17 cellular contexts compared by ENCODE assay signal in genomic region chr6:24761193-24761835, GRCh38. TPM values are rescaled to one million over a fixed set of nuclear protein-coding genes. Genes with fewer than 3 reads are reported as not detected.
DNase-seq lines count a peak whose midpoint lies in the region; ATAC-seq, FAIRE-seq and TF ChIP-seq lines count a peak whose summit lies in the region.
"Had no signal": no experiment of that assay in that cellular context is flagged by ENCODE, and none has a peak within 500 bp of the region (broad histone marks: within the 10 kb centered on the region; RNA-seq: fewer than 3 reads in every experiment).

No MANE protein-coding gene starts in this region.

- H3K27me3 Mint-ChIP-seq in activated T-helper 1 cell treated with anti-CD3 and anti-CD28 coated beads, Interleukin-12 subunit alpha, Interleukin-12 subunit beta, Interleukin-2, Interleukin-4 antibody, amounts not matched to agents 30 ng/mL and 10 ng/mL and 1 ng/mL, durations not matched to agents 14 hours and 24 hours and 36 hours (ENCODE audit: insufficient read depth), result no peaks in the 10 kb centered on the region

- H3K27ac Mint-ChIP-seq in activated T-helper 1 cell treated with anti-CD3 and anti-CD28 coated beads, Interleukin-12 subunit alpha, Interleukin-12 subunit beta, Interleukin-2, Interleukin-4 antibody, amounts not matched to agents 30 ng/mL and 10 ng/mL and 1 ng/mL, durations not matched to agents 14 hours and 24 hours and 36 hours, result no peak overlapping the region

- no peak for TF ChIP-seq CTCF in DOHH2 (IDR thresholded peaks at IDR 0.05; ENCODE audit: low read depth, low read length, poor library complexity, severe bottlenecking)
- TF ChIP-seq CTCF in HCT116 (IDR thresholded peaks at IDR 0.05 in 2 of 3, conservative IDR thresholded peaks at IDR 0.05 in 1 of 3; ENCODE audit: borderline replicate concordance in 1 of 3, insufficient read depth in 1 of 3, low read depth in 2 of 3, low read length in 2 of 3), result no peak
- TF ChIP-seq CTCF in HepG2 (CRISPR knock-in tag; IDR thresholded peaks at IDR 0.05), result no peak

- ATAC-seq in HCT116, result peak; percentile 100
- ATAC-seq in HepG2, result peak; percentile 87
- ATAC-seq in HG03025 (IDR thresholded peaks at IDR 0.05; ENCODE audit: low FRiP score, unreplicated experiment), result no peak

- H3F3A ChIP-seq in DOHH2 (ENCODE audit: control insufficient read depth, insufficient read depth), result no peaks in the 10 kb centered on the region

- H3K4me3 ChIP-seq in DOHH2 (ENCODE audit: low read length) (no peak overlapping the region), HCT116 (replicated peaks in 1 of 2; ENCODE audit: low read depth in 1 of 2, low read length in 2 of 2) (no peak overlapping the region), HepG2 (replicated peaks in 1 of 3; ENCODE audit: insufficient read depth in 1 of 3, low read depth in 2 of 3, low read length in 3 of 3) (no peak overlapping the region)
- H3K4me3 ChIP-seq: ascending aorta had no signal

- H3K4me1 Mint-ChIP-seq in activated T-helper 1 cell treated with anti-CD3 and anti-CD28 coated beads, Interleukin-12 subunit alpha, Interleukin-12 subunit beta, Interleukin-2, Interleukin-4 antibody, amounts not matched to agents 30 ng/mL and 10 ng/mL and 1 ng/mL, durations not matched to agents 14 hours and 24 hours and 36 hours (ENCODE audit: low read depth), result peaks cover 11% of the 10 kb centered on the region

- in situ Hi-C loops in HepG2 (cut with HindIII; ENCODE audit: extremely low pct_ligation_motif_present, low pct_unique_long_range_greater_than_20kb), result no loop called here

- RAD21 ChIA-PET in HCT116 (lab: Charles Lee; ENCODE audit: low non-redundant PET in 1 of 2, low total read pairs in 2 of 2, uncharacterized antibody in 2 of 2, unreplicated experiment in 2 of 2), result no interaction called here

- intact Hi-C loops in HCT116 (cut with micrococcal nuclease) (loop anchor here (5.0 kb wide), 1 partner anchor 59 kb away; no protein-coding TSS in a partner anchor), HepG2 (cut with micrococcal nuclease; ENCODE audit: unreplicated experiment) (no loop called here)
- intact Hi-C loops in activated T-helper 1 cell treated with anti-CD3 and anti-CD28 coated beads, Interleukin-12 subunit alpha, Interleukin-12 subunit beta, Interleukin-2, Interleukin-4 antibody, amounts not matched to agents 30 ng/mL and 10 ng/mL and 1 ng/mL, durations not matched to agents 14 hours and 24 hours and 36 hours (cut with micrococcal nuclease), result no loop called here

- H3K4me1 ChIP-seq in DOHH2 (ENCODE audit: control insufficient read depth, low read length) (peaks cover 8% of the 10 kb centered on the region), HCT116 (ENCODE audit: control insufficient read depth in 1 of 2, insufficient read depth in 2 of 2, low read length in 2 of 2) (peaks cover 0 to 7% of the 10 kb centered on the region in 2 experiments; a peak in 1 of 4 replicates), HepG2 (ENCODE audit: insufficient read depth, low read length) (peaks cover 31% of the 10 kb centered on the region)
- H3K4me1 ChIP-seq: ascending aorta, Caco-2 had no signal

- 68% methylated on average over 9 of the region's 17 CpGs for WGBS in HepG2 (ENCODE audit: low lambda C conversion rate)

- H3K9me3 Mint-ChIP-seq in activated T-helper 1 cell treated with anti-CD3 and anti-CD28 coated beads, Interleukin-12 subunit alpha, Interleukin-12 subunit beta, Interleukin-2, Interleukin-4 antibody, amounts not matched to agents 30 ng/mL and 10 ng/mL and 1 ng/mL, durations not matched to agents 14 hours and 24 hours and 36 hours, result no peaks in the 10 kb centered on the region

- no peaks in the 10 kb centered on the region for H3K27me3 ChIP-seq in DOHH2 (ENCODE audit: control insufficient read depth, low read length)
- H3K27me3 ChIP-seq in HCT116 (ENCODE audit: insufficient read depth, low read length), result no peaks in the 10 kb centered on the region
- no peaks in the 10 kb centered on the region for H3K27me3 ChIP-seq in HepG2 (ENCODE audit: control insufficient read depth in 1 of 2, insufficient read depth in 2 of 2, low read length in 2 of 2)
- H3K27me3 ChIP-seq: ascending aorta had no signal

- no TSS peak for BruUV-seq in HCT116 (replicated peaks; lab: Mats Ljungman, UMichigan)
- no TSS peak for BruUV-seq in HepG2 (replicated peaks; lab: Mats Ljungman, UMichigan)

- H3K79me2 ChIP-seq in DOHH2 (ENCODE audit: control insufficient read depth, low read length), result no peaks in the 10 kb centered on the region
- H3K79me2 ChIP-seq in HCT116 (ENCODE audit: insufficient read depth, low read length), result no peaks in the 10 kb centered on the region
- H3K79me2 ChIP-seq in HepG2 (ENCODE audit: insufficient read depth, low read length), result no peaks in the 10 kb centered on the region

- TF ChIP-seq RAD21 in HCT116 (IDR thresholded peaks at IDR 0.05; ENCODE audit: low read depth), result no peak
- TF ChIP-seq RAD21 in HepG2 (CRISPR knock-in tag; IDR thresholded peaks at IDR 0.05), result no peak

- H4K20me1 ChIP-seq in DOHH2 (ENCODE audit: control insufficient read depth, insufficient read depth, low read depth, low read length) (no peaks in the 10 kb centered on the region), HCT116 (ENCODE audit: insufficient read depth) (no peaks in the 10 kb centered on the region), HepG2 (ENCODE audit: insufficient read depth, low read length) (no peaks in the 10 kb centered on the region)

- POLR2A ChIA-PET in HCT116 (lab: Charles Lee), result no interaction called here
- POLR2A ChIA-PET in HepG2 (lab: Yijun Ruan, JAX), result interaction anchor here (0.9 kb wide), 1 partner anchor 23 kb away, joined by 3 read pairs; no protein-coding TSS in a partner anchor

- no peaks in the 10 kb centered on the region for H3K36me3 Mint-ChIP-seq in activated T-helper 1 cell treated with anti-CD3 and anti-CD28 coated beads, Interleukin-12 subunit alpha, Interleukin-12 subunit beta, Interleukin-2, Interleukin-4 antibody, amounts not matched to agents 30 ng/mL and 10 ng/mL and 1 ng/mL, durations not matched to agents 14 hours and 24 hours and 36 hours (ENCODE audit: low read depth)

- H3K36me3 ChIP-seq in DOHH2 (ENCODE audit: control insufficient read depth, low read length), result no peaks in the 10 kb centered on the region
- H3K36me3 ChIP-seq in HCT116 (ENCODE audit: control insufficient read depth in 1 of 2, insufficient read depth in 2 of 2, low read length in 2 of 2), result no peaks in the 10 kb centered on the region
- H3K36me3 ChIP-seq in HepG2 (replicated peaks in 1 of 2; ENCODE audit: control insufficient read depth in 1 of 2, insufficient read depth in 2 of 2, low read length in 2 of 2), result no peaks in the 10 kb centered on the region
- H3K36me3 ChIP-seq: ascending aorta had no signal

- TF ChIP-seq POLR2A in HCT116 (IDR thresholded peaks at IDR 0.05; ENCODE audit: borderline replicate concordance, extremely low read depth, insufficient read depth, insufficient read length), result no peak
- no peak for TF ChIP-seq POLR2A in HepG2 (IDR thresholded peaks at IDR 0.05; ENCODE audit: insufficient read depth in 1 of 2, low read depth in 2 of 2, low read length in 2 of 2)

- no peaks in the 10 kb centered on the region for H3K9me3 ChIP-seq in DOHH2 (ENCODE audit: control insufficient read depth, insufficient read depth, low read length)
- H3K9me3 ChIP-seq in HCT116 (ENCODE audit: control insufficient read depth in 1 of 2, insufficient read depth in 1 of 2, low read depth in 1 of 2, low read length in 2 of 2), result no peaks in the 10 kb centered on the region
- H3K9me3 ChIP-seq in HepG2 (ENCODE audit: low read length), result no peaks in the 10 kb centered on the region
- H3K9me3 ChIP-seq: ascending aorta, Caco-2 had no signal

- no peak overlapping the region for H3K9ac ChIP-seq in HCT116 (ENCODE audit: low read length)
- H3K9ac ChIP-seq in HepG2 (ENCODE audit: insufficient read depth, low read depth, low read length), result no peak overlapping the region

- CTCF ChIA-PET in HCT116 (lab: Charles Lee), result interaction anchor here (1.6 kb wide), 1 partner anchor 178 kb away, joined by 3 read pairs; no protein-coding TSS in a partner anchor
- CTCF ChIA-PET in HepG2 (lab: Yijun Ruan, JAX; ENCODE audit: low intra/inter-chr PET ratio, low total read pairs), result no interaction called here

- no peak for TF ChIP-seq EP300 in HepG2 (IDR thresholded peaks at IDR 0.05; ENCODE audit: low read depth in 2 of 2, low read length in 2 of 2)
- TF ChIP-seq EP300 in HepG2 (CRISPR knock-in tag; IDR thresholded peaks at IDR 0.05; ENCODE audit: borderline replicate concordance), result no peak

- no peak for FAIRE-seq in HepG2 (lab: Jason Lieb, UNC)
- FAIRE-seq: GM12892 had no signal

- H3K4me2 ChIP-seq in DOHH2 (ENCODE audit: low read length), result 0 out of 2 replicates have a peak overlapping the region, but pooled peaks have one; percentile 14
- no peak overlapping the region for H3K4me2 ChIP-seq in HCT116 (ENCODE audit: low read length)
- peak overlapping the region; percentile 3; the same call in 1 of the 2 replicates for H3K4me2 ChIP-seq in HepG2 (ENCODE audit: low read depth, low read length)

- H3K27ac ChIP-seq in DOHH2 (ENCODE audit: low read depth, low read length) (no peak overlapping the region), HCT116 (ENCODE audit: low read depth, low read length) (no peak overlapping the region), HepG2 (ENCODE audit: extremely low read length, insufficient read depth, low read length) (no peak overlapping the region)
- H3K27ac ChIP-seq: ascending aorta, HL-60 had no signal

- no peak for DNase-seq in HCT116 (ENCODE audit: low read depth, low spot score)
- peak; percentile 28 for DNase-seq in RPMI8226
- DNase-seq in HepG2 (ENCODE audit: low spot score), result no peak
- no peak for DNase-seq in activated T-helper 1 cell treated with anti-CD3 and anti-CD28 coated beads, Interleukin-12 subunit alpha, Interleukin-12 subunit beta, Interleukin-2, Interleukin-4 antibody, amounts not matched to agents 30 ng/mL and 10 ng/mL and 1 ng/mL, durations not matched to agents 14 hours and 24 hours and 36 hours (ENCODE audit: low spot score)
- no peak for DNase-seq in C1 segment of cervical spinal cord (lab: John Stamatoyannopoulos, UW)
- DNase-seq: activated T-cell treated with anti-CD3 and anti-CD28 coated beads, Interleukin-2, amount 50 U/mL, for 1 hour; Caco-2; head of caudate nucleus; NCI-H1105 treated with DMSO at 0.1 percent for 48 hours; nucleus accumbens; stimulated activated CD4-positive, alpha-beta T cell treated with anti-CD3 and anti-CD28 coated beads, Interleukin-12 subunit alpha, Interleukin-12 subunit beta, amount 100 ng/mL, for 4 hours had no signal

- H3K4me3 Mint-ChIP-seq in activated T-helper 1 cell treated with anti-CD3 and anti-CD28 coated beads, Interleukin-12 subunit alpha, Interleukin-12 subunit beta, Interleukin-2, Interleukin-4 antibody, amounts not matched to agents 30 ng/mL and 10 ng/mL and 1 ng/mL, durations not matched to agents 14 hours and 24 hours and 36 hours, result no peak overlapping the region

- no peak overlapping the region for H2AFZ ChIP-seq in HCT116 (ENCODE audit: low read depth, low read length, poor library complexity, severe bottlenecking)
- no peak overlapping the region for H2AFZ ChIP-seq in HepG2 (ENCODE audit: low read length)

- H3K9me2 ChIP-seq in DOHH2 (replicated peaks; ENCODE audit: control insufficient read depth, low read length) (no peaks in the 10 kb centered on the region), HCT116 (ENCODE audit: insufficient read depth) (no peaks in the 10 kb centered on the region)

RNA-seq across cellular contexts. Expression of gene GMNN, which starts 13.4 kb away (rescaled TPM):
- total RNA-seq in HCT116 (2021; ENCODE audit: unreplicated experiment), result 54.9 TPM
- polyA plus RNA-seq in HCT116 (2012), result 21.5 and 27.0 TPM in 2 replicates
- total RNA-seq in HepG2 (2016; rRNA removed; fragmentation: Illumina TruSeq; extraction: Trizol), result 154 and 228 TPM in 2 replicates
- total RNA-seq in HepG2 (2016; cell fraction: cytosol; rRNA removed; fragmentation: Illumina TruSeq; extraction: Trizol; ENCODE audit: low read depth), result 56.6 and 64.1 TPM in 2 replicates
- 154 and 231 TPM in 2 replicates for total RNA-seq in HepG2 (2016; cell fraction: insoluble cytoplasmic fraction; rRNA removed; fragmentation: Illumina TruSeq; extraction: Trizol)
- 68.9 and 73.8 TPM in 2 replicates for total RNA-seq in HepG2 (2016; cell fraction: membrane; rRNA removed; fragmentation: Illumina TruSeq; extraction: Trizol)
- total RNA-seq in HepG2 (2016; cell fraction: nucleus; rRNA removed; fragmentation: Illumina TruSeq; extraction: Trizol), result 108 and 117 TPM in 2 replicates
- polyA plus RNA-seq in HepG2 (2011; rRNA removed), result 41.6 and 61.8 TPM in 2 replicates
- 38.6 and 39.1 TPM in 2 replicates for polyA plus RNA-seq in HepG2 (2011; cell fraction: cytosol; rRNA removed)
- 27.0 and 29.5 TPM in 2 replicates for polyA plus RNA-seq in HepG2 (2011; cell fraction: nucleus; rRNA removed)
- 64.4 and 82.5 TPM in 2 replicates for polyA plus RNA-seq in HepG2 (2012)
- polyA plus RNA-seq in HepG2 (2016; cell fraction: cytosol; fragmentation: Illumina TruSeq; extraction: Trizol; ENCODE audit: low read depth), result 38.2 and 45.0 TPM in 2 replicates
- 256 and 266 TPM in 2 replicates for polyA plus RNA-seq in HepG2 (2016; cell fraction: insoluble cytoplasmic fraction; fragmentation: Illumina TruSeq; extraction: Trizol; ENCODE audit: low read depth)
- 43.5 and 50.5 TPM in 2 replicates for polyA plus RNA-seq in HepG2 (2016; cell fraction: membrane; fragmentation: Illumina TruSeq; extraction: Trizol; ENCODE audit: low read depth)
- polyA plus RNA-seq in HepG2 (2016; cell fraction: nucleus; fragmentation: Illumina TruSeq; extraction: Trizol; ENCODE audit: insufficient read depth, low read depth), result 137 and 150 TPM in 2 replicates
- polyA minus RNA-seq in HepG2 (2011; rRNA and poly(A)+ RNA removed; ENCODE audit: low replicate concordance), result 38.8 and 71.1 TPM in 2 replicates
- polyA minus RNA-seq in HepG2 (2011; cell fraction: cytosol; rRNA and poly(A)+ RNA removed), result 28.4 and 37.2 TPM in 2 replicates
- 67.4 and 86.9 TPM in 2 replicates for polyA minus RNA-seq in HepG2 (2011; cell fraction: nucleus; rRNA and poly(A)+ RNA removed)
- 80.8 and 83.5 TPM in 2 replicates for total RNA-seq in activated T-helper 1 cell treated with anti-CD3 and anti-CD28 coated beads, Interleukin-12 subunit alpha, Interleukin-12 subunit beta, Interleukin-2, Interleukin-4 antibody, amounts not matched to agents 30 ng/mL and 10 ng/mL and 1 ng/mL, durations not matched to agents 14 hours and 24 hours and 36 hours

RNA-seq across cellular contexts. Expression of gene ARMH2, which starts 37.4 kb away (rescaled TPM):
- not detected for total RNA-seq in HCT116 (2021; ENCODE audit: unreplicated experiment)
- polyA plus RNA-seq in HCT116 (2012), result not detected in 2 replicates
- total RNA-seq in HepG2 (2016; rRNA removed; fragmentation: Illumina TruSeq; extraction: Trizol), result not detected in 2 replicates
- total RNA-seq in HepG2 (2016; cell fraction: cytosol; rRNA removed; fragmentation: Illumina TruSeq; extraction: Trizol; ENCODE audit: low read depth), result not detected in 2 replicates
- total RNA-seq in HepG2 (2016; cell fraction: insoluble cytoplasmic fraction; rRNA removed; fragmentation: Illumina TruSeq; extraction: Trizol), result not detected in 2 replicates
- total RNA-seq in HepG2 (2016; cell fraction: membrane; rRNA removed; fragmentation: Illumina TruSeq; extraction: Trizol), result not detected in 2 replicates
- total RNA-seq in HepG2 (2016; cell fraction: nucleus; rRNA removed; fragmentation: Illumina TruSeq; extraction: Trizol), result not detected in 2 replicates
- not detected in 2 replicates for polyA plus RNA-seq in HepG2 (2011; rRNA removed)
- not detected in 2 replicates for polyA plus RNA-seq in HepG2 (2011; cell fraction: cytosol; rRNA removed)
- polyA plus RNA-seq in HepG2 (2011; cell fraction: nucleus; rRNA removed), result not detected in 2 replicates
- polyA plus RNA-seq in HepG2 (2012), result not detected in 2 replicates
- not detected in 2 replicates for polyA plus RNA-seq in HepG2 (2016; cell fraction: cytosol; fragmentation: Illumina TruSeq; extraction: Trizol; ENCODE audit: low read depth)
- not detected in 2 replicates for polyA plus RNA-seq in HepG2 (2016; cell fraction: insoluble cytoplasmic fraction; fragmentation: Illumina TruSeq; extraction: Trizol; ENCODE audit: low read depth)
- polyA plus RNA-seq in HepG2 (2016; cell fraction: membrane; fragmentation: Illumina TruSeq; extraction: Trizol; ENCODE audit: low read depth), result not detected in 2 replicates
- not detected in 2 replicates for polyA plus RNA-seq in HepG2 (2016; cell fraction: nucleus; fragmentation: Illumina TruSeq; extraction: Trizol; ENCODE audit: insufficient read depth, low read depth)
- polyA minus RNA-seq in HepG2 (2011; rRNA and poly(A)+ RNA removed; ENCODE audit: low replicate concordance), result not detected in 2 replicates
- polyA minus RNA-seq in HepG2 (2011; cell fraction: cytosol; rRNA and poly(A)+ RNA removed), result not detected in 2 replicates
- polyA minus RNA-seq in HepG2 (2011; cell fraction: nucleus; rRNA and poly(A)+ RNA removed), result not detected in 2 replicates
- not detected in 2 replicates for total RNA-seq in activated T-helper 1 cell treated with anti-CD3 and anti-CD28 coated beads, Interleukin-12 subunit alpha, Interleukin-12 subunit beta, Interleukin-2, Interleukin-4 antibody, amounts not matched to agents 30 ng/mL and 10 ng/mL and 1 ng/mL, durations not matched to agents 14 hours and 24 hours and 36 hours
- total RNA-seq: ascending aorta, Caco-2, lower leg skin had no signal

RNA-seq across cellular contexts. Expression of gene C6orf62, which starts 42.4 kb away (rescaled TPM):
- total RNA-seq in HCT116 (2021; ENCODE audit: unreplicated experiment) (103 TPM), HepG2 (2016; rRNA removed; fragmentation: Illumina TruSeq; extraction: Trizol) (90.4 and 135 TPM in 2 replicates)
- polyA plus RNA-seq in HCT116 (2012), result 42.4 and 56.8 TPM in 2 replicates
- total RNA-seq in HepG2 (2016; cell fraction: cytosol; rRNA removed; fragmentation: Illumina TruSeq; extraction: Trizol; ENCODE audit: low read depth), result 24.8 and 26.7 TPM in 2 replicates
- 89.3 and 123 TPM in 2 replicates for total RNA-seq in HepG2 (2016; cell fraction: insoluble cytoplasmic fraction; rRNA removed; fragmentation: Illumina TruSeq; extraction: Trizol)
- 130 and 133 TPM in 2 replicates for total RNA-seq in HepG2 (2016; cell fraction: membrane; rRNA removed; fragmentation: Illumina TruSeq; extraction: Trizol)
- 66.3 and 75.0 TPM in 2 replicates for total RNA-seq in HepG2 (2016; cell fraction: nucleus; rRNA removed; fragmentation: Illumina TruSeq; extraction: Trizol)
- 54.8 and 55.6 TPM in 2 replicates for polyA plus RNA-seq in HepG2 (2011; rRNA removed)
- polyA plus RNA-seq in HepG2 (2011; cell fraction: cytosol; rRNA removed), result 18.8 and 39.1 TPM in 2 replicates
- 24.8 and 28.1 TPM in 2 replicates for polyA plus RNA-seq in HepG2 (2011; cell fraction: nucleus; rRNA removed)
- polyA plus RNA-seq in HepG2 (2012), result 49.0 and 57.3 TPM in 2 replicates
- polyA plus RNA-seq in HepG2 (2016; cell fraction: cytosol; fragmentation: Illumina TruSeq; extraction: Trizol; ENCODE audit: low read depth), result 13.5 and 14.0 TPM in 2 replicates
- polyA plus RNA-seq in HepG2 (2016; cell fraction: insoluble cytoplasmic fraction; fragmentation: Illumina TruSeq; extraction: Trizol; ENCODE audit: low read depth), result 91.3 and 99.8 TPM in 2 replicates
- polyA plus RNA-seq in HepG2 (2016; cell fraction: membrane; fragmentation: Illumina TruSeq; extraction: Trizol; ENCODE audit: low read depth), result 58.3 and 65.2 TPM in 2 replicates
- polyA plus RNA-seq in HepG2 (2016; cell fraction: nucleus; fragmentation: Illumina TruSeq; extraction: Trizol; ENCODE audit: insufficient read depth, low read depth), result 80.5 and 88.9 TPM in 2 replicates
- polyA minus RNA-seq in HepG2 (2011; rRNA and poly(A)+ RNA removed; ENCODE audit: low replicate concordance), result 48.0 and 61.4 TPM in 2 replicates
- 47.3 and 69.6 TPM in 2 replicates for polyA minus RNA-seq in HepG2 (2011; cell fraction: cytosol; rRNA and poly(A)+ RNA removed)
- 76.8 and 83.0 TPM in 2 replicates for polyA minus RNA-seq in HepG2 (2011; cell fraction: nucleus; rRNA and poly(A)+ RNA removed)
- total RNA-seq in activated T-helper 1 cell treated with anti-CD3 and anti-CD28 coated beads, Interleukin-12 subunit alpha, Interleukin-12 subunit beta, Interleukin-2, Interleukin-4 antibody, amounts not matched to agents 30 ng/mL and 10 ng/mL and 1 ng/mL, durations not matched to agents 14 hours and 24 hours and 36 hours, result 109 TPM in 2 replicates
